8 cellular contexts compared by ENCODE assay signal in genomic region chr1:54499097-54500029, GRCh38. TPM values are rescaled to one million over a fixed set of nuclear protein-coding genes. Genes with fewer than 3 reads are reported as not detected.
DNase-seq lines count a peak whose midpoint lies in the region; ATAC-seq and TF ChIP-seq lines count a peak whose summit lies in the region.

No MANE protein-coding gene starts in this region.

- intact Hi-C loops in thyroid gland (cut with DNase I) = loop anchor here (10.0 kb wide), 2 partner anchors 305 to 315 kb away; no protein-coding TSS in a partner anchor

- ATAC-seq in RWPE2 (ENCODE audit: low read depth) (peak; percentile 74), HG02885 (IDR thresholded peaks at IDR 0.05; ENCODE audit: poor library complexity, unreplicated experiment) (no peak), GM21723 (IDR thresholded peaks at IDR 0.05; ENCODE audit: unreplicated experiment) (no peak)

- TF ChIP-seq CTCF in AG04450 (IDR thresholded peaks at IDR 0.05; ENCODE audit: low read depth, low read length) (peak; percentile 50), GM12865 (IDR thresholded peaks at IDR 0.05; ENCODE audit: insufficient read depth, low read depth, low read length, missing control alignments) (peak; percentile 18), RWPE2 (IDR thresholded peaks at IDR 0.05; ENCODE audit: poor library complexity, severe bottlenecking) (peak; percentile 67), liver (IDR thresholded peaks at IDR 0.05; ENCODE audit: low read depth, low read length, missing input control) (peak; percentile 31), thyroid gland (IDR thresholded peaks at IDR 0.05) (peak in 2 of 6 experiments; percentile 23 to 38)

- no peak for TF ChIP-seq POLR2A in thyroid gland (IDR thresholded peaks at IDR 0.05)

- H3K4me3 ChIP-seq in AG04450 (ENCODE audit: low read depth, low read length) = peak overlapping the region; percentile 39
- H3K4me3 ChIP-seq in GM12865 (ENCODE audit: low read depth, low read length) = no peak overlapping the region
- peak overlapping the region; percentile 26 for H3K4me3 ChIP-seq in RWPE2 (ENCODE audit: severe bottlenecking)
- H3K4me3 ChIP-seq in liver (ENCODE audit: low read depth in 1 of 3, low read length in 3 of 3) = peak overlapping the region in 1 of 3 donors; percentile 48
- peak overlapping the region in 1 of 3 donors; percentile 19 for H3K4me3 ChIP-seq in thyroid gland (replicated peaks in 1 of 3)

- TF ChIP-seq RAD21 in liver (IDR thresholded peaks at IDR 0.05) = peak in 1 of 2 donors; percentile 67

- H3K27me3 ChIP-seq in AG04450 (ENCODE audit: control insufficient read depth, insufficient read depth, low read length) (peaks cover 48% of the 10 kb centered on the region), RWPE2 (ENCODE audit: insufficient read depth, poor library complexity, severe bottlenecking) (no peaks in the 10 kb centered on the region), liver (ENCODE audit: control insufficient read depth in 4 of 4, insufficient read depth in 4 of 4, low read length in 3 of 4) (no peaks in the 10 kb centered on the region), thyroid gland (peaks cover 5% of the 10 kb centered on the region)

- no peak for DNase-seq in AG04450 (ENCODE audit: low read depth, low spot score)
- DNase-seq in GM12865 (ENCODE audit: low read depth) = no peak
- no peak for DNase-seq in RWPE2 (ENCODE audit: low spot score)
- DNase-seq in dedifferentiated amniotic fluid mesenchymal stem cell (ENCODE audit: extremely low spot score) = peak; percentile 37
- peak; percentile 14 to 26 for DNase-seq in thyroid gland

- H3K4me1 ChIP-seq in RWPE2 (ENCODE audit: insufficient read depth, poor library complexity, severe bottlenecking) (no peaks in the 10 kb centered on the region), liver (ENCODE audit: control insufficient read depth in 4 of 4, insufficient read depth in 4 of 4, low read length in 3 of 4) (peaks cover 0 to 9% (median 7%) of the 10 kb centered on the region in 4 donors), thyroid gland (peaks cover 7 to 13% of the 10 kb centered on the region in 2 donors)

- WGBS in liver = 3% methylated on average over 57 of the region's 57 CpGs
- WGBS in thyroid gland, 2 donors = 7 to 12% methylated on average over 16 to 20 of the region's 57 CpGs

- POLR2A ChIA-PET in AG04450 (lab: Yijun Ruan, JAX) = interaction anchor here (0.9 kb wide), 1 partner anchor 325 kb away, joined by 4 read pairs; no protein-coding TSS in a partner anchor

- CTCF ChIA-PET in AG04450 (lab: Charles Lee) = interaction anchor here (0.6 to 2.4 kb wide), 11 partner anchors 10 to 1697 kb away, joined by 3 to 25 read pairs (median 4); partner anchors contain the start of gene ACOT11

- H3K36me3 ChIP-seq in RWPE2 (ENCODE audit: low read depth) = no peaks in the 10 kb centered on the region
- H3K36me3 ChIP-seq in liver (ENCODE audit: control insufficient read depth in 4 of 4, insufficient read depth in 3 of 4, low read depth in 1 of 4, low read length in 3 of 4) = no peaks in the 10 kb centered on the region
- no peaks in the 10 kb centered on the region for H3K36me3 ChIP-seq in thyroid gland

- H3K9me3 ChIP-seq in AG04450 (ENCODE audit: control insufficient read depth, insufficient read depth, low read length) (peaks cover 3% of the 10 kb centered on the region), RWPE2 (ENCODE audit: severe bottlenecking) (peaks cover 3% of the 10 kb centered on the region), liver (ENCODE audit: control insufficient read depth in 4 of 4, low read length in 3 of 4) (peaks cover 0 to 3% (median 0%) of the 10 kb centered on the region in 4 donors), thyroid gland (no peaks in the 10 kb centered on the region)

- H3K9ac ChIP-seq in liver (ENCODE audit: low read depth in 1 of 2, low read length in 2 of 2) = no peak overlapping the region

- no peak overlapping the region for H3K27ac ChIP-seq in AG04450 (ENCODE audit: low read depth, low read length)
- no peak overlapping the region for H3K27ac ChIP-seq in RWPE2 (ENCODE audit: poor library complexity, severe bottlenecking)
- no peak overlapping the region for H3K27ac ChIP-seq in liver (ENCODE audit: low read depth in 1 of 2, low read length in 2 of 2)
- H3K27ac ChIP-seq in thyroid gland = no peak overlapping the region

TF ChIP-seq in liver, 16 proteins besides CTCF, POLR2A, EP300 and RAD21:
- TF ChIP-seq GABPA (IDR thresholded peaks at IDR 0.05 in 1 of 2, conservative IDR thresholded peaks at IDR 0.05 in 1 of 2) (no peak), TAF1 (conservative IDR thresholded peaks at IDR 0.05) (no peak), ZBTB33 (IDR thresholded peaks at IDR 0.05) (no peak), SP1 (IDR thresholded peaks at IDR 0.05) (no peak), FOXA1 (IDR thresholded peaks at IDR 0.05) (no peak), NR2F2 (IDR thresholded peaks at IDR 0.05) (no peak), JUND (IDR thresholded peaks at IDR 0.05) (no peak)
- TF ChIP-seq, protein P1, sequence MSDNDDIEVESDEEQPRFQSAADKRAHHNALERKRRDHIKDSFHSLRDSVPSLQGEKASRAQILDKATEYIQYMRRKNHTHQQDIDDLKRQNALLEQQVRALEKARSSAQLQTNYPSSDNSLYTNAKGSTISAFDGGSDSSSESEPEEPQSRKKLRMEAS (IDR thresholded peaks at IDR 0.05) = no peak
- TF ChIP-seq, protein P2, sequence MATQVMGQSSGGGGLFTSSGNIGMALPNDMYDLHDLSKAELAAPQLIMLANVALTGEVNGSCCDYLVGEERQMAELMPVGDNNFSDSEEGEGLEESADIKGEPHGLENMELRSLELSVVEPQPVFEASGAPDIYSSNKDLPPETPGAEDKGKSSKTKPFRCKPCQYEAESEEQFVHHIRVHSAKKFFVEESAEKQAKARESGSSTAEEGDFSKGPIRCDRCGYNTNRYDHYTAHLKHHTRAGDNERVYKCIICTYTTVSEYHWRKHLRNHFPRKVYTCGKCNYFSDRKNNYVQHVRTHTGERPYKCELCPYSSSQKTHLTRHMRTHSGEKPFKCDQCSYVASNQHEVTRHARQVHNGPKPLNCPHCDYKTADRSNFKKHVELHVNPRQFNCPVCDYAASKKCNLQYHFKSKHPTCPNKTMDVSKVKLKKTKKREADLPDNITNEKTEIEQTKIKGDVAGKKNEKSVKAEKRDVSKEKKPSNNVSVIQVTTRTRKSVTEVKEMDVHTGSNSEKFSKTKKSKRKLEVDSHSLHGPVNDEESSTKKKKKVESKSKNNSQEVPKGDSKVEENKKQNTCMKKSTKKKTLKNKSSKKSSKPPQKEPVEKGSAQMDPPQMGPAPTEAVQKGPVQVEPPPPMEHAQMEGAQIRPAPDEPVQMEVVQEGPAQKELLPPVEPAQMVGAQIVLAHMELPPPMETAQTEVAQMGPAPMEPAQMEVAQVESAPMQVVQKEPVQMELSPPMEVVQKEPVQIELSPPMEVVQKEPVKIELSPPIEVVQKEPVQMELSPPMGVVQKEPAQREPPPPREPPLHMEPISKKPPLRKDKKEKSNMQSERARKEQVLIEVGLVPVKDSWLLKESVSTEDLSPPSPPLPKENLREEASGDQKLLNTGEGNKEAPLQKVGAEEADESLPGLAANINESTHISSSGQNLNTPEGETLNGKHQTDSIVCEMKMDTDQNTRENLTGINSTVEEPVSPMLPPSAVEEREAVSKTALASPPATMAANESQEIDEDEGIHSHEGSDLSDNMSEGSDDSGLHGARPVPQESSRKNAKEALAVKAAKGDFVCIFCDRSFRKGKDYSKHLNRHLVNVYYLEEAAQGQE (IDR thresholded peaks at IDR 0.05) = no peak

RNA-seq across cellular contexts. Expression of gene ACOT11, which starts 48.7 kb away (rescaled TPM):
- polyA plus RNA-seq in AG04450 (2011; rRNA removed) (0.68 and 1.2 TPM in 2 replicates), liver (under 1 TPM; 0.13 to 0.17 TPM)
- 1.00 and 1.6 TPM in 2 replicates for polyA minus RNA-seq in AG04450 (2011; rRNA and poly(A)+ RNA removed)
- total RNA-seq in liver (1 to 10 TPM in 1 of 2 donors, under 1 TPM in 1; 0.84 to 1.1 TPM), thyroid gland (10 to 100 TPM; 27.1 to 93.0 (median 70.5) TPM)

Comparison
In these comparisons a context has a peak if more than half of its experiments do, and no peak if none do; other contexts are left out.
1. DNase-seq: peak in dedifferentiated amniotic fluid mesenchymal stem cell (single experiment) and thyroid gland (2 of 2); none in AG04450 (single experiment), GM12865 (single experiment) and RWPE2 (single experiment).
2. RNA of gene ACOT11, which starts 48.7 kb away (total RNA-seq): 27.1 to 93.0 TPM in thyroid gland; 0.84 to 1.1 TPM in liver; every median in the first group is over 10 times any median in the second.